17 cellular contexts compared by ENCODE assay signal in genomic region chr11:12196862-12197261, GRCh38.
DNase-seq lines count a peak whose midpoint lies in the region; ATAC-seq and TF ChIP-seq lines count a peak whose summit lies in the region.
"Had no signal": no experiment of that assay in that cellular context is flagged by ENCODE, and none has a peak within 500 bp of the region (broad histone marks: within the 10 kb centered on the region; RNA-seq: fewer than 3 reads in every experiment).

No MANE protein-coding gene starts in this region.

- peaks cover 67% of the 10 kb centered on the region for H3K4me1 Mint-ChIP-seq in T-helper 2 cell treated with Interferon-gamma antibody and Interleukin-4, amounts not matched to agents 5 μg/mL and 100 μg/mL, for 36 hours (ENCODE audit: low read depth)

- H3K27ac ChIP-seq in Peyer's patch (peak overlapping the region; percentile 16 to 56 (median 30)), duodenal mucosa (ENCODE audit: low read depth, low read length) (no peak overlapping the region), smooth muscle cell (ENCODE audit: low read depth) (peak overlapping the region; percentile 96), gastrocnemius medialis (no peak overlapping the region)
- H3K27ac ChIP-seq: adrenal gland, colonic mucosa, hepatocyte had no signal

- no peaks in the 10 kb centered on the region for H3K27me3 ChIP-seq in Peyer's patch
- H3K27me3 ChIP-seq in duodenal mucosa (ENCODE audit: control insufficient read depth in 1 of 2, insufficient read depth in 2 of 2, low read length in 2 of 2), result no peaks in the 10 kb centered on the region
- no peaks in the 10 kb centered on the region for H3K27me3 ChIP-seq in smooth muscle cell (ENCODE audit: low read depth)
- H3K27me3 ChIP-seq in gastrocnemius medialis, result no peaks in the 10 kb centered on the region
- H3K27me3 ChIP-seq: adrenal gland, colonic mucosa, hepatocyte had no signal

- H3K27me3 Mint-ChIP-seq in T-helper 2 cell treated with Interferon-gamma antibody and Interleukin-4, amounts not matched to agents 5 μg/mL and 100 μg/mL, for 36 hours (ENCODE audit: low read depth), result no peaks in the 10 kb centered on the region

- peaks cover 57% of the 10 kb centered on the region for H3K79me2 ChIP-seq in smooth muscle cell (ENCODE audit: low read depth)
- H3K79me2 ChIP-seq: hepatocyte had no signal

- intact Hi-C loops in gastrocnemius medialis (cut with DNase I; ENCODE audit: low total_unique reads), result no loop called here

- peaks cover 27% of the 10 kb centered on the region for H3F3A ChIP-seq in smooth muscle cell (ENCODE audit: low read depth)

- no peaks in the 10 kb centered on the region for H4K20me1 ChIP-seq in smooth muscle cell (ENCODE audit: low read depth)

- no peak for DNase-seq in T-helper 2 cell treated with Interferon-gamma antibody and Interleukin-4, amounts not matched to agents 5 μg/mL and 100 μg/mL, for 36 hours (ENCODE audit: low spot score)
- DNase-seq in T-helper 2 cell (no peak), Peyer's patch (no peak), smooth muscle cell (lab: John Stamatoyannopoulos, UW; ENCODE audit: unreplicated experiment) (no peak), gastrocnemius medialis (no peak), NCI-H146 (lab: John Stamatoyannopoulos, UW) (no peak)
- DNase-seq: activated CD4-positive, alpha-beta T cell treated with anti-CD3 and anti-CD28 coated beads, Interleukin-2, amount 50 U/mL, for 4 hours; adrenal gland; colonic mucosa; Kasumi-1; left colon; NCI-H1694 treated with DMSO at 0.1 percent for 48 hours; NCI-H526 had no signal

- H3K36me3 ChIP-seq in Peyer's patch (no peaks in the 10 kb centered on the region), duodenal mucosa (ENCODE audit: control insufficient read depth in 1 of 2, insufficient read depth in 2 of 2, low read length in 2 of 2) (peaks cover 0 to 14% of the 10 kb centered on the region in 2 donors), smooth muscle cell (ENCODE audit: low read depth) (no peaks in the 10 kb centered on the region), gastrocnemius medialis (no peaks in the 10 kb centered on the region)
- H3K36me3 ChIP-seq: adrenal gland, colonic mucosa had no signal

- peaks cover 20% of the 10 kb centered on the region for H3K36me3 Mint-ChIP-seq in T-helper 2 cell treated with Interferon-gamma antibody and Interleukin-4, amounts not matched to agents 5 μg/mL and 100 μg/mL, for 36 hours (ENCODE audit: low read depth)

- in situ Hi-C loops in gastrocnemius medialis (cut with MboI; ENCODE audit: low sequenced_read_pairs in 4 of 4), result no loop called here

- TF ChIP-seq POLR2A in Peyer's patch (IDR thresholded peaks at IDR 0.05) (no peak), gastrocnemius medialis (IDR thresholded peaks at IDR 0.05) (no peak)

- H3K4me1 ChIP-seq in Peyer's patch (peaks cover 0 to 31% (median 0%) of the 10 kb centered on the region in 4 donors), duodenal mucosa (ENCODE audit: control insufficient read depth in 1 of 2, insufficient read depth in 2 of 2, low read length in 2 of 2) (peaks cover 32 to 34% of the 10 kb centered on the region in 2 donors), smooth muscle cell (ENCODE audit: low read depth) (peaks cover 21% of the 10 kb centered on the region), gastrocnemius medialis (peaks cover 7 to 15% of the 10 kb centered on the region in 2 donors)

- H3K4me2 ChIP-seq in smooth muscle cell, result peak overlapping the region; percentile 24
- H3K4me2 ChIP-seq: hepatocyte had no signal

- peak overlapping the region; percentile 96 for H3K27ac Mint-ChIP-seq in T-helper 2 cell treated with Interferon-gamma antibody and Interleukin-4, amounts not matched to agents 5 μg/mL and 100 μg/mL, for 36 hours

- no peak overlapping the region for H3K9ac ChIP-seq in duodenal mucosa (ENCODE audit: low read depth in 1 of 2, low read length in 2 of 2)
- H3K9ac ChIP-seq in smooth muscle cell (ENCODE audit: low read depth), result no peak overlapping the region

- H3K4me3 Mint-ChIP-seq in T-helper 2 cell treated with Interferon-gamma antibody and Interleukin-4, amounts not matched to agents 5 μg/mL and 100 μg/mL, for 36 hours, result peak overlapping the region; percentile 90

- H3K9me3 ChIP-seq in Peyer's patch (no peaks in the 10 kb centered on the region), duodenal mucosa (ENCODE audit: control insufficient read depth in 1 of 2, low read length in 2 of 2) (no peaks in the 10 kb centered on the region), smooth muscle cell (replicated peaks; ENCODE audit: low read depth) (no peaks in the 10 kb centered on the region), gastrocnemius medialis (no peaks in the 10 kb centered on the region)
- H3K9me3 ChIP-seq: adrenal gland, colonic mucosa had no signal

- no peaks in the 10 kb centered on the region for H3K9me3 Mint-ChIP-seq in T-helper 2 cell treated with Interferon-gamma antibody and Interleukin-4, amounts not matched to agents 5 μg/mL and 100 μg/mL, for 36 hours

- no peak overlapping the region for H2AFZ ChIP-seq in smooth muscle cell (ENCODE audit: low read depth)
- H2AFZ ChIP-seq: hepatocyte had no signal

- ATAC-seq in GM19397 (IDR thresholded peaks at IDR 0.05; ENCODE audit: unreplicated experiment) (no peak), gastrocnemius medialis (no peak)
- ATAC-seq: HCT116, left colon had no signal

- H3K4me3 ChIP-seq in Peyer's patch (peak overlapping the region in 1 of 4 donors; percentile 13), duodenal mucosa (ENCODE audit: low read depth in 1 of 2, low read length in 2 of 2) (peak overlapping the region; percentile 19 to 25), smooth muscle cell (no peak overlapping the region), gastrocnemius medialis (no peak overlapping the region)
- H3K4me3 ChIP-seq: adrenal gland, colonic mucosa, hepatocyte had no signal

- TF ChIP-seq CTCF in Peyer's patch (IDR thresholded peaks at IDR 0.05), result no peak
- TF ChIP-seq CTCF in smooth muscle cell (IDR thresholded peaks at IDR 0.05; ENCODE audit: borderline replicate concordance, insufficient read depth, poor library complexity, severe bottlenecking), result no peak
- TF ChIP-seq CTCF in gastrocnemius medialis (IDR thresholded peaks at IDR 0.05 in 4 of 5, conservative IDR thresholded peaks at IDR 0.05 in 1 of 5), result no peak

Comparison
In these comparisons a context has a peak if more than half of its experiments do, and no peak if none do; other contexts are left out.
1. H3K27ac ChIP-seq: peak in Peyer's patch (4 of 4) and smooth muscle cell (single experiment); none in duodenal mucosa (single experiment) and gastrocnemius medialis (0 of 4).
2. H3K4me3 ChIP-seq: peak in duodenal mucosa (2 of 2); none in smooth muscle cell (single experiment) and gastrocnemius medialis (0 of 4).